Comparison of ENCODE assay signal across 19 cellular contexts in genomic region chr11:14552089-14552488, GRCh38.
"Had no signal": no experiment of that assay in that cellular context is flagged by ENCODE, and none has a peak within 500 bp of the region (broad histone marks: within the 10 kb centered on the region; RNA-seq: fewer than 3 reads in every experiment).

No MANE protein-coding gene starts in this region.

- H3K36me3 ChIP-seq: brain microvascular endothelial cell, tibial nerve, uterus had no signal

- H3K9me3 ChIP-seq: tibial nerve, uterus had no signal

- H3K27ac Mint-ChIP-seq: activated B cell treated with CpG ODN at 0.5 μM for 24 hours; activated CD8-positive, alpha-beta T cell treated with anti-CD3 and anti-CD28 coated beads for 36 hours; nephron progenitor cell had no signal

- H3K4me3 ChIP-seq: tibial nerve, uterus had no signal

- ATAC-seq: activated CD8-positive, alpha-beta T cell treated with anti-CD3 and anti-CD28 coated beads for 36 hours; stimulated activated naive CD8-positive, alpha-beta T cell treated with anti-CD3 and anti-CD28 coated beads, Interleukin-15, Interleukin-2, amounts not matched to agents 100 U/mL and 50 U/mL, for 24 hours had no signal

- H3K9me3 Mint-ChIP-seq: activated B cell treated with CpG ODN at 0.5 μM for 24 hours; central memory CD8-positive, alpha-beta T cell; nephron progenitor cell had no signal

- H3K4me3 Mint-ChIP-seq: activated B cell treated with CpG ODN at 0.5 μM for 24 hours; activated CD8-positive, alpha-beta T cell treated with anti-CD3 and anti-CD28 coated beads for 36 hours; central memory CD8-positive, alpha-beta T cell; nephron progenitor cell had no signal

- H3K27me3 ChIP-seq: brain microvascular endothelial cell, tibial nerve, uterus had no signal

- DNase-seq: activated B cell treated with CpG ODN at 0.5 μM for 24 hours; activated CD4-positive, alpha-beta T cell treated with anti-CD3 and anti-CD28 coated beads for 4 hours; activated CD8-positive, alpha-beta T cell treated with anti-CD3 and anti-CD28 coated beads for 36 hours; activated effector memory CD4-positive, alpha-beta T cell treated with Interleukin-2 at 50 U/mL for 16 hours; activated naive CD4-positive, alpha-beta T cell treated with anti-CD3 and anti-CD28 coated beads, Interleukin-2, amount 50 U/mL, for 16 hours; activated T-cell treated with anti-CD3 and anti-CD28 coated beads, Interleukin-2, amount 50 U/mL, for 48 hours; aorta; brain microvascular endothelial cell; cortex of kidney; erythroblast; nephron progenitor cell; nucleus accumbens; posterior cingulate gyrus; retina; stimulated activated naive CD8-positive, alpha-beta T cell treated with anti-CD3 and anti-CD28 coated beads, Interleukin-15, Interleukin-2, amounts not matched to agents 100 U/mL and 50 U/mL, for 24 hours; T-helper 9 cell; uterus had no signal

- H3K27me3 Mint-ChIP-seq: activated CD8-positive, alpha-beta T cell treated with anti-CD3 and anti-CD28 coated beads for 36 hours; central memory CD8-positive, alpha-beta T cell had no signal

- H3K4me1 Mint-ChIP-seq: nephron progenitor cell had no signal

- H3K4me1 ChIP-seq: tibial nerve, uterus had no signal

- H3K27ac ChIP-seq: brain microvascular endothelial cell, tibial nerve, uterus had no signal
